13 cellular contexts compared by ENCODE assay signal in the genomic region with DNA sequence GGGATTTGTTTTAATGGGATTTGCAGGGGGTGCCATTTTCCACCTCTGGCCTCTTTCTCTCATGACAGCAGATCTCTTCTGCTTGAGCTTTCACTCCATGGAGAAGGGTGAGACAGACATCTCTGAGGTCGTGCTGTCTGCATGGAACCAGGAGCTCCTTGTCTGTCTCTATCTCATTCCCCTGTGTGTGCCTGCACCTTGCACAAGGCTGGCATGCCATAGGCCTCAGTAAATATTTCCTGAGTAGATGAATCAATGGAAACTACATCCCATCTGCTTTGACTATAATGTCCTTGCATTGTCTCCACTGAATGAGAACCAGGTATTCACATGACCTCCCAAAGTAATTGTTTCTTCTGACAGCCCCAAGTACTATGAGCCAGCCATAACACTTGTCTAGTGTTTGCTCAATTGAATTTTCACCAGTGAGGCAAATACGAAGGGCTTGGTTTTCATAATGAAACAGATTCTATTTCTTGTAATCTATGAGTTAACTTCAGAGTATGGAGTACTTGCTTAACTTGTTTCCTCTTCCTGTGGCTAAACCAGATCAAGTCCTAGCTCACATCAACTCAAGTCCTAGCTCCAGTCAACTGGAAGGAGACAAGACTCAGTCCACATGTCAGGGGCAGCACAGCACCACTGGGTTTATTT. TPM values are rescaled to one million over a fixed set of nuclear protein-coding genes. Genes with fewer than 3 reads are reported as not detected.
DNase-seq lines count a peak whose midpoint lies in the region; ATAC-seq, FAIRE-seq and TF ChIP-seq lines count a peak whose summit lies in the region.
"Had no signal": no experiment of that assay in that cellular context is flagged by ENCODE, and none has a peak within 500 bp of the region (broad histone marks: within the 10 kb centered on the region; RNA-seq: fewer than 3 reads in every experiment).

No MANE protein-coding gene starts in this region.

- peak overlapping the region; percentile 69 for H3K4me3 Mint-ChIP-seq in natural killer cell treated with Interleukin-12 subunit alpha and Interleukin-12 subunit beta and Interleukin-15 and Interleukin-18, amount 100 ng/mL, for 72 hours
- H3K4me3 Mint-ChIP-seq in natural killer cell (no peak overlapping the region), type B pancreatic cell (no peak overlapping the region)
- peak overlapping the region; percentile 40 for H3K4me3 Mint-ChIP-seq in dendritic cell treated with granulocyte-macrophage colony-stimulating factor and Interleukin-4, amounts not matched to agents 40 ng/mL and 50 ng/mL, for 4 days

- H3K9me3 Mint-ChIP-seq in natural killer cell treated with Interleukin-12 subunit alpha and Interleukin-12 subunit beta and Interleukin-15 and Interleukin-18, amount 100 ng/mL, for 72 hours = peaks cover 3% of the 10 kb centered on the region
- H3K9me3 Mint-ChIP-seq in natural killer cell (no peaks in the 10 kb centered on the region), type B pancreatic cell (no peaks in the 10 kb centered on the region)
- H3K9me3 Mint-ChIP-seq in dendritic cell treated with granulocyte-macrophage colony-stimulating factor and Interleukin-4, amounts not matched to agents 40 ng/mL and 50 ng/mL, for 4 days = peaks cover 5% of the 10 kb centered on the region

- H3K27ac ChIP-seq in left lung = peak overlapping the region in 1 of 2 donors; percentile 50

- intact Hi-C loops in natural killer cell (cut with micrococcal nuclease) (no loop called here), left lung (cut with DNase I) (no loop called here)
- intact Hi-C loops in dendritic cell treated with granulocyte-macrophage colony-stimulating factor and Interleukin-4, amounts not matched to agents 40 ng/mL and 50 ng/mL, for 4 days (cut with micrococcal nuclease) = no loop called here

- H3K4me1 Mint-ChIP-seq in natural killer cell treated with Interleukin-12 subunit alpha and Interleukin-12 subunit beta and Interleukin-15 and Interleukin-18, amount 100 ng/mL, for 72 hours (ENCODE audit: low read depth in 2 of 2) = peaks cover 19 to 30% of the 10 kb centered on the region in 2 donors
- H3K4me1 Mint-ChIP-seq in natural killer cell = no peaks in the 10 kb centered on the region
- H3K4me1 Mint-ChIP-seq in dendritic cell treated with granulocyte-macrophage colony-stimulating factor and Interleukin-4, amounts not matched to agents 40 ng/mL and 50 ng/mL, for 4 days (ENCODE audit: low read depth) = peaks cover 65% of the 10 kb centered on the region
- H3K4me1 Mint-ChIP-seq in type B pancreatic cell (ENCODE audit: unreplicated experiment) = no peaks in the 10 kb centered on the region

- H3K4me3 ChIP-seq in left lung = no peak overlapping the region

- no peak for TF ChIP-seq CTCF in natural killer cell (IDR thresholded peaks at IDR 0.05)
- no peak for TF ChIP-seq CTCF in type B pancreatic cell (conservative IDR thresholded peaks at IDR 0.05)
- no peak for TF ChIP-seq CTCF in left lung (IDR thresholded peaks at IDR 0.05)

- H3K36me3 Mint-ChIP-seq in natural killer cell treated with Interleukin-12 subunit alpha and Interleukin-12 subunit beta and Interleukin-15 and Interleukin-18, amount 100 ng/mL, for 72 hours = peaks cover 5% of the 10 kb centered on the region
- H3K36me3 Mint-ChIP-seq in natural killer cell (no peaks in the 10 kb centered on the region), type B pancreatic cell (no peaks in the 10 kb centered on the region)
- peaks cover 21% of the 10 kb centered on the region for H3K36me3 Mint-ChIP-seq in dendritic cell treated with granulocyte-macrophage colony-stimulating factor and Interleukin-4, amounts not matched to agents 40 ng/mL and 50 ng/mL, for 4 days (ENCODE audit: low read depth)

- no peaks in the 10 kb centered on the region for H3K9me3 ChIP-seq in left lung

- peaks cover 14 to 25% of the 10 kb centered on the region in 2 donors for H3K27me3 Mint-ChIP-seq in natural killer cell treated with Interleukin-12 subunit alpha and Interleukin-12 subunit beta and Interleukin-15 and Interleukin-18, amount 100 ng/mL, for 72 hours
- peaks cover 17 to 26% of the 10 kb centered on the region in 2 donors for H3K27me3 Mint-ChIP-seq in natural killer cell (ENCODE audit: low read depth in 2 of 2)
- no peaks in the 10 kb centered on the region for H3K27me3 Mint-ChIP-seq in dendritic cell treated with granulocyte-macrophage colony-stimulating factor and Interleukin-4, amounts not matched to agents 40 ng/mL and 50 ng/mL, for 4 days
- no peaks in the 10 kb centered on the region for H3K27me3 Mint-ChIP-seq in type B pancreatic cell

- H3K27me3 ChIP-seq in left lung = no peaks in the 10 kb centered on the region

- ATAC-seq in natural killer cell treated with Interleukin-12 subunit alpha and Interleukin-12 subunit beta and Interleukin-15 and Interleukin-18, amount 100 ng/mL, for 72 hours = peak; percentile 92
- no peak for ATAC-seq in natural killer cell
- ATAC-seq in left lung = no peak

- H3K36me3 ChIP-seq in left lung = no peaks in the 10 kb centered on the region

- DNase-seq in natural killer cell treated with Interleukin-12 subunit alpha and Interleukin-12 subunit beta and Interleukin-15 and Interleukin-18, amount 100 ng/mL, for 72 hours (ENCODE audit: low spot score) = no peak
- no peak for DNase-seq in natural killer cell
- DNase-seq in NCI-H510A (lab: John Stamatoyannopoulos, UW) = peak; percentile 16
- DNase-seq in type B pancreatic cell (ENCODE audit: extremely low spot score, unreplicated experiment) = no peak
- no peak for DNase-seq in left lung
- no peak for DNase-seq in RCC 7860 (ENCODE audit: low spot score)
- no peak for DNase-seq in nucleus accumbens (lab: John Stamatoyannopoulos, UW)
- DNase-seq: erythroblast, mesendoderm, NCI-H2171 treated with DMSO at 0.1 percent for 48 hours, small intestine had no signal

- H3K27ac Mint-ChIP-seq in natural killer cell treated with Interleukin-12 subunit alpha and Interleukin-12 subunit beta and Interleukin-15 and Interleukin-18, amount 100 ng/mL, for 72 hours = peak overlapping the region; percentile 72 to 93
- H3K27ac Mint-ChIP-seq in natural killer cell = no peak overlapping the region
- H3K27ac Mint-ChIP-seq in dendritic cell treated with granulocyte-macrophage colony-stimulating factor and Interleukin-4, amounts not matched to agents 40 ng/mL and 50 ng/mL, for 4 days = peak overlapping the region; percentile 45
- peak overlapping the region; percentile 49 for H3K27ac Mint-ChIP-seq in type B pancreatic cell

- no peak for FAIRE-seq in RCC 7860 (lab: Jason Lieb, UNC)
- FAIRE-seq: H54, small intestine had no signal

- H3K4me1 ChIP-seq in left lung = peaks cover 0 to 5% of the 10 kb centered on the region in 2 donors

RNA-seq across cellular contexts. Expression of gene KCNK13, which starts 32.3 kb away (rescaled TPM):
- under 1 TPM; 0.50 to 0.61 TPM for total RNA-seq in natural killer cell treated with Interleukin-12 subunit alpha and Interleukin-12 subunit beta and Interleukin-15 and Interleukin-18, amount 100 ng/mL, for 72 hours
- total RNA-seq in natural killer cell = not detected
- total RNA-seq in type B pancreatic cell (ENCODE audit: low replicate concordance) = 3.2 and 3.8 TPM in 2 replicates
- total RNA-seq in left lung = 1 to 10 TPM in 1 of 2 donors, under 1 TPM in 1; 0.32 to 2.8 TPM

Comparison
In these comparisons a context has a peak if more than half of its experiments do, and no peak if none do; other contexts are left out.
1. ATAC-seq: peak in natural killer cell treated with Interleukin-12 subunit alpha and Interleukin-12 subunit beta and Interleukin-15 and Interleukin-18, amount 100 ng/mL, for 72 hours (2 of 2); none in natural killer cell (0 of 3) and left lung (single experiment).
2. H3K27ac Mint-ChIP-seq: peak in natural killer cell treated with Interleukin-12 subunit alpha and Interleukin-12 subunit beta and Interleukin-15 and Interleukin-18, amount 100 ng/mL, for 72 hours (2 of 2), dendritic cell treated with granulocyte-macrophage colony-stimulating factor and Interleukin-4, amounts not matched to agents 40 ng/mL and 50 ng/mL, for 4 days (single experiment) and type B pancreatic cell (single experiment); none in natural killer cell (0 of 2).
3. H3K4me3 Mint-ChIP-seq: peak in natural killer cell treated with Interleukin-12 subunit alpha and Interleukin-12 subunit beta and Interleukin-15 and Interleukin-18, amount 100 ng/mL, for 72 hours (single experiment) and dendritic cell treated with granulocyte-macrophage colony-stimulating factor and Interleukin-4, amounts not matched to agents 40 ng/mL and 50 ng/mL, for 4 days (single experiment); none in natural killer cell (single experiment) and type B pancreatic cell (single experiment).